ENCODE assay signal across 19 cellular contexts in the genomic region with DNA sequence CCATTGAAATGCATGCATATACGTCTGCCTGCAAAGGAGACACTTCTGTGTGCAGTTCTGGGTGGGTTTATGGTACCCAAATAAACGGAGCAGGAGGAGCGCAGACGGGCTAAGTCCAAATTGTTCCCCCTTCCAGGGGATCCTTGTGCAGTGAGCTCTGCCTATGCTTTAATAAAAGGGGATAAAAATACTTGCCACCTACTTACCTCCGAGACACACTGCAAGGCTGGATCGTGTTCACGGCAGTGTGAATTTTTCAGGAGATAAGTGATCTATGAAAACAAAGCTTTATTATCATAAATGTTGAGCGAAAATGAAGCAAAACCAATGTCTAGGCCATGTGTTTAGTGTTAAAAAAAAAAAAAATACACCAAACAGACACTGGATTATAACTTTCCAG.
DNase-seq lines count a peak whose midpoint lies in the region; ATAC-seq and TF ChIP-seq lines count a peak whose summit lies in the region.
"Had no signal": no experiment of that assay in that cellular context is flagged by ENCODE, and none has a peak within 500 bp of the region (broad histone marks: within the 10 kb centered on the region; RNA-seq: fewer than 3 reads in every experiment).

No MANE protein-coding gene starts in this region.

- H3K4me3 ChIP-seq in HUES48 (ENCODE audit: low read depth, low read length) (no peak overlapping the region), ascending aorta (no peak overlapping the region), esophagus squamous epithelium (no peak overlapping the region)
- H3K4me3 ChIP-seq: Peyer's patch, SK-N-MC had no signal

- intact Hi-C loops in ascending aorta (cut with DNase I) = loop anchor here (2.0 to 5.0 kb wide), 3 partner anchors 50 to 1336 kb away; a partner anchor contains a TSS
- intact Hi-C loops in head of caudate nucleus (cut with DNase I) = no loop called here
- intact Hi-C loops in esophagus squamous epithelium (cut with DNase I) = no loop called here

- H3K27me3 ChIP-seq in HUES48 (ENCODE audit: control insufficient read depth, insufficient read depth, low read length) = no peaks in the 10 kb centered on the region
- H3K27me3 ChIP-seq in ascending aorta = no peaks in the 10 kb centered on the region
- H3K27me3 ChIP-seq in esophagus squamous epithelium = no peaks in the 10 kb centered on the region
- H3K27me3 ChIP-seq: Peyer's patch had no signal

- H3K4me1 ChIP-seq in HUES48 (ENCODE audit: control insufficient read depth, insufficient read depth, low read length) = peaks cover 23% of the 10 kb centered on the region
- peaks cover 3 to 19% of the 10 kb centered on the region in 2 donors for H3K4me1 ChIP-seq in ascending aorta
- peaks cover 12 to 24% (median 19%) of the 10 kb centered on the region in 3 donors for H3K4me1 ChIP-seq in esophagus squamous epithelium

- no peak overlapping the region for H3K9ac ChIP-seq in HUES48 (ENCODE audit: low read depth, low read length)

- H3K36me3 ChIP-seq in HUES48 (ENCODE audit: control insufficient read depth, insufficient read depth, low read length) (no peaks in the 10 kb centered on the region), ascending aorta (no peaks in the 10 kb centered on the region), esophagus squamous epithelium (no peaks in the 10 kb centered on the region)

- H3K9me3 ChIP-seq in HUES48 (ENCODE audit: control insufficient read depth, insufficient read depth, low read length) = no peaks in the 10 kb centered on the region
- H3K9me3 ChIP-seq in ascending aorta = no peaks in the 10 kb centered on the region
- H3K9me3 ChIP-seq in esophagus squamous epithelium = peaks cover 0 to 3% (median 0%) of the 10 kb centered on the region in 3 donors
- H3K9me3 ChIP-seq: Peyer's patch had no signal

- WGBS in esophagus squamous epithelium, 2 donors = 89 to 98% methylated on average over 8 of the region's 8 CpGs

- TF ChIP-seq POLR2A in esophagus squamous epithelium (IDR thresholded peaks at IDR 0.05) = no peak

- H3K27ac ChIP-seq in HUES48 (ENCODE audit: low read depth, low read length) (peak overlapping the region; percentile 23), ascending aorta (peak overlapping the region; percentile 78 to 84), esophagus squamous epithelium (peak overlapping the region in 2 of 4 donors; percentile 77)
- H3K27ac ChIP-seq: HL-60, SK-N-MC had no signal

- no peak for DNase-seq in ascending aorta (ENCODE audit: low spot score in 2 of 2)
- DNase-seq in head of caudate nucleus = peak in 25 of 42 donors; percentile 11 to 75 (median 32)
- peak; percentile 54 for DNase-seq in putamen (ENCODE audit: low spot score)
- DNase-seq in NCI-H82 treated with DMSO at 0.1 percent for 48 hours (lab: John Stamatoyannopoulos, UW; ENCODE audit: unreplicated experiment) = no peak
- no peak for DNase-seq in esophagus squamous epithelium (lab: John Stamatoyannopoulos, UW)
- DNase-seq: CD4-positive, alpha-beta T cell; DMS53; KG1; NCI-H146; NCI-H2081; NCI-H2227 treated with DMSO at 0.1 percent for 48 hours; NCI-H524; Peyer's patch had no signal

- no peak for ATAC-seq in HG03457 (IDR thresholded peaks at IDR 0.05; ENCODE audit: unreplicated experiment)
- no peak for ATAC-seq in HG03378 (IDR thresholded peaks at IDR 0.05; ENCODE audit: unreplicated experiment)
- ATAC-seq: Right ventricle myocardium inferior had no signal

- TF ChIP-seq CTCF in ascending aorta (IDR thresholded peaks at IDR 0.05) (no peak), esophagus squamous epithelium (IDR thresholded peaks at IDR 0.05) (no peak)

Comparison
In these comparisons a context has a peak if more than half of its experiments do, and no peak if none do; other contexts are left out.
1. DNase-seq: peak in head of caudate nucleus (25 of 42) and putamen (single experiment); none in ascending aorta (0 of 2), NCI-H82 treated with DMSO at 0.1 percent for 48 hours (single experiment) and esophagus squamous epithelium (single experiment).